Comparison of ENCODE assay signal across 16 cellular contexts in the genomic region with DNA sequence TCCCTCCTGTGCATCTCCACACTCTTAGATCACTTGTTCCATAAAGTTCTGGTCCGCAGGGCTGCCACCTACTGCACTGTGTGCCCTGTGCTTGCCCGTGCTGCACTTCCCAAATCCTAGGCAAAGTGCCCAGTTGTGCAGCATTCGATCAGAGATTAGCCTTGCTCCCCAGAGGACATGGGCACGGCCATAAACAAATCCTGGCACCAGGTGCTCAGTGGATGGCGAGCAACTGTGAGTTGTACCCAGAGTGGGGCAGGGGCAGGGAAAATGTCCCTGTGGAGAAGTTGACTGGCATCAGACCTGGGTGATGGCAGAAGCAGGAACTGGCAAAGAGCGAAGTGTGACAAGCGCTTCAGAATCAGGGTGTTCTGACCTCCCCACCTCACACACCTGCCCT. TPM values are rescaled to one million over a fixed set of nuclear protein-coding genes. Genes with fewer than 3 reads are reported as not detected.
A peak's percentile ranks its signal among the peaks of the same experiment; 100 is the strongest.
DNase-seq lines count a peak whose midpoint lies in the region; ATAC-seq and TF ChIP-seq lines count a peak whose summit lies in the region.
"Had no signal": no experiment of that assay in that cellular context is flagged by ENCODE, and none has a peak within 500 bp of the region (broad histone marks: within the 10 kb centered on the region; RNA-seq: fewer than 3 reads in every experiment).

No MANE protein-coding gene starts in this region.

- POLR2A ChIA-PET in CD8-positive, alpha-beta T cell (lab: Charles Lee), result no interaction called here

- intact Hi-C loops in right lobe of liver (cut with DNase I), result no loop called here
- intact Hi-C loops in CD8-positive, alpha-beta T cell (cut with DNase I, micrococcal nuclease), result no loop called here

- TF ChIP-seq CTCF in right lobe of liver (IDR thresholded peaks at IDR 0.05), result no peak
- TF ChIP-seq CTCF in CD8-positive, alpha-beta T cell (IDR thresholded peaks at IDR 0.05), result no peak

- DNase-seq in HUDEP-2 (lab: John Stamatoyannopoulos, UW; ENCODE audit: unreplicated experiment in 76 of 76) (peak in 48 of 76 experiments; percentile 5 to 62 (median 35)), T-helper 17 cell (no peak), right lobe of liver (peak; percentile 41 to 74 (median 65)), GOT3 (lab: John Stamatoyannopoulos, UW) (no peak)
- DNase-seq in stimulated activated CD4-positive, alpha-beta T cell treated with anti-CD3 and anti-CD28 coated beads, Interleukin-4, amount 100 ng/mL, for 4 hours, result no peak
- DNase-seq in CD8-positive, alpha-beta T cell, result no peak
- DNase-seq: CD4-positive, CD25-positive, alpha-beta regulatory T cell; Kasumi-1; NCI-H446 treated with DMSO at 0.1 percent for 48 hours; psoas muscle; SIG-M5; stimulated activated CD4-positive, alpha-beta T cell treated with anti-CD3 and anti-CD28 coated beads, Interleukin-4, amount 100 ng/mL, for 1 hour; stimulated activated naive CD8-positive, alpha-beta T cell treated with anti-CD3 and anti-CD28 coated beads, Interleukin-15, amount 100 ng/mL, for 72 hours had no signal

- no peak for TF ChIP-seq POLR2A in right lobe of liver (IDR thresholded peaks at IDR 0.05)

- H3K27me3 ChIP-seq in BLaER1 (no peaks in the 10 kb centered on the region), right lobe of liver (no peaks in the 10 kb centered on the region)
- H3K27me3 ChIP-seq in CD8-positive, alpha-beta T cell (ENCODE audit: insufficient read depth, low read length), result no peaks in the 10 kb centered on the region
- H3K27me3 ChIP-seq: breast epithelium had no signal

- H3K4me3 ChIP-seq in BLaER1, result peak overlapping the region; percentile 91
- no peak overlapping the region for H3K4me3 ChIP-seq in right lobe of liver
- no peak overlapping the region for H3K4me3 ChIP-seq in CD8-positive, alpha-beta T cell (ENCODE audit: low read depth, low read length)
- H3K4me3 ChIP-seq: breast epithelium, psoas muscle had no signal

- H3K9ac ChIP-seq in BLaER1, result peak overlapping the region; percentile 97

- H3K4me1 ChIP-seq in BLaER1 (peaks cover 82% of the 10 kb centered on the region), right lobe of liver (peaks cover 0 to 20% (median 9%) of the 10 kb centered on the region in 4 donors)
- peaks cover 36% of the 10 kb centered on the region for H3K4me1 ChIP-seq in CD8-positive, alpha-beta T cell (ENCODE audit: insufficient read depth, low read length)

- no peak overlapping the region for H3K4me3 Mint-ChIP-seq in T-helper 17 cell
- H3K4me3 Mint-ChIP-seq in CD8-positive, alpha-beta T cell, result no peak overlapping the region

- H3K4me2 ChIP-seq in BLaER1, result peak overlapping the region; percentile 99

- ATAC-seq in T-helper 17 cell (no peak), right lobe of liver (peak in 3 of 4 donors; percentile 14 to 73 (median 52)), GM18517 (IDR thresholded peaks at IDR 0.05; ENCODE audit: unreplicated experiment) (no peak)
- ATAC-seq in CD8-positive, alpha-beta T cell, result no peak
- ATAC-seq: psoas muscle; stimulated activated naive CD8-positive, alpha-beta T cell treated with anti-CD3 and anti-CD28 coated beads, Interleukin-15, amount 100 ng/mL, for 72 hours had no signal

- peak overlapping the region; percentile 82 for H3K27ac Mint-ChIP-seq in T-helper 17 cell
- no peak overlapping the region for H3K27ac Mint-ChIP-seq in CD8-positive, alpha-beta T cell

- peaks cover 4% of the 10 kb centered on the region for H3K36me3 Mint-ChIP-seq in T-helper 17 cell (ENCODE audit: low read depth)
- no peaks in the 10 kb centered on the region for H3K36me3 Mint-ChIP-seq in CD8-positive, alpha-beta T cell
- H3K36me3 Mint-ChIP-seq: CD4-positive, CD25-positive, alpha-beta regulatory T cell had no signal

- 40% methylated on average over 6 of the region's 7 CpGs for WGBS in right lobe of liver (ENCODE audit: insufficient coverage, low coverage, low lambda C conversion rate, missing lambda C conversion rate)

- H3K9me3 Mint-ChIP-seq in CD8-positive, alpha-beta T cell, result no peaks in the 10 kb centered on the region
- H3K9me3 Mint-ChIP-seq: CD4-positive, CD25-positive, alpha-beta regulatory T cell; stimulated activated naive CD8-positive, alpha-beta T cell treated with anti-CD3 and anti-CD28 coated beads, Interleukin-15, amount 100 ng/mL, for 72 hours had no signal

- peak overlapping the region; percentile 99 for H3K27ac ChIP-seq in BLaER1
- no peak overlapping the region for H3K27ac ChIP-seq in right lobe of liver
- no peak overlapping the region for H3K27ac ChIP-seq in CD8-positive, alpha-beta T cell (ENCODE audit: low read depth, low read length)
- H3K27ac ChIP-seq: breast epithelium, psoas muscle had no signal

- peaks cover 11% of the 10 kb centered on the region for H3K27me3 Mint-ChIP-seq in T-helper 17 cell
- peaks cover 10% of the 10 kb centered on the region for H3K27me3 Mint-ChIP-seq in CD8-positive, alpha-beta T cell (ENCODE audit: low read depth)

- H3K4me1 Mint-ChIP-seq in T-helper 17 cell, result peaks cover 45% of the 10 kb centered on the region
- peaks cover 37% of the 10 kb centered on the region for H3K4me1 Mint-ChIP-seq in CD8-positive, alpha-beta T cell (ENCODE audit: low read depth)

- H3K36me3 ChIP-seq in BLaER1 (peaks cover 28% of the 10 kb centered on the region), right lobe of liver (no peaks in the 10 kb centered on the region)
- H3K36me3 ChIP-seq in CD8-positive, alpha-beta T cell (ENCODE audit: insufficient read depth, low read length), result no peaks in the 10 kb centered on the region
- H3K36me3 ChIP-seq: breast epithelium had no signal

- CTCF ChIA-PET in CD8-positive, alpha-beta T cell (lab: Charles Lee), result interaction anchor here (2.5 kb wide), 1 partner anchor 14 kb away, joined by 7 read pairs; no protein-coding TSS in a partner anchor

- H4K20me1 ChIP-seq in BLaER1, result peaks cover 42% of the 10 kb centered on the region

- no peaks in the 10 kb centered on the region for H3K9me3 ChIP-seq in BLaER1
- H3K9me3 ChIP-seq in T-helper 17 cell (ENCODE audit: control insufficient read depth, low read length, poor library complexity, severe bottlenecking), result no peaks in the 10 kb centered on the region
- no peaks in the 10 kb centered on the region for H3K9me3 ChIP-seq in right lobe of liver
- H3K9me3 ChIP-seq in CD8-positive, alpha-beta T cell (ENCODE audit: low read length), result no peaks in the 10 kb centered on the region
- H3K9me3 ChIP-seq: breast epithelium, psoas muscle had no signal

RNA-seq across cellular contexts. Expression of a gene that starts 4.7 kb away (rescaled TPM):
- total RNA-seq in T-helper 17 cell, result 10 to 100 TPM in 1 of 2 donors, 1 to 10 TPM in 1; 5.2 to 15.7 TPM
- total RNA-seq in right lobe of liver, result 100 to 1,000 TPM in 4 of 6 experiments, 1 to 10 TPM in 2; 4.2 to 166 (median 110) TPM
- under 1 TPM; 0.31 to 0.52 TPM for total RNA-seq in CD8-positive, alpha-beta T cell

RNA-seq across cellular contexts. Expression of a gene that starts 16.0 kb away (rescaled TPM):
- total RNA-seq in T-helper 17 cell, result 1 to 10 TPM; 1.2 to 4.6 TPM
- total RNA-seq in right lobe of liver, result 10 to 100 TPM; 18.3 to 87.6 (median 34.8) TPM
- 1 to 10 TPM; 3.1 TPM for total RNA-seq in CD8-positive, alpha-beta T cell

RNA-seq across cellular contexts. Expression of a gene that starts 40.0 kb away (rescaled TPM):
- total RNA-seq in T-helper 17 cell, result 10 to 100 TPM in 1 of 2 donors, 1 to 10 TPM in 1; 9.7 to 13.0 TPM
- total RNA-seq in right lobe of liver, result 10 to 100 TPM in 2 of 6 experiments, 1 to 10 TPM in 4; 4.0 to 13.3 (median 5.4) TPM
- 10 to 100 TPM; 12.9 to 15.2 TPM for total RNA-seq in CD8-positive, alpha-beta T cell

RNA-seq across cellular contexts. Expression of a gene that starts 40.4 kb away (rescaled TPM):
- total RNA-seq in T-helper 17 cell (10 to 100 TPM; 68.4 to 77.6 TPM), right lobe of liver (10 to 100 TPM; 31.6 to 74.5 (median 55.3) TPM)
- total RNA-seq in CD8-positive, alpha-beta T cell, result 10 to 100 TPM; 48.1 to 53.9 TPM

RNA-seq across cellular contexts. Expression of a gene that starts 58.6 kb away (rescaled TPM):
- total RNA-seq in T-helper 17 cell, result 10 to 100 TPM in 1 of 2 donors, 1 to 10 TPM in 1; 8.5 to 14.5 TPM
- 10 to 100 TPM; 13.0 to 69.8 (median 22.7) TPM for total RNA-seq in right lobe of liver
- total RNA-seq in CD8-positive, alpha-beta T cell, result 10 to 100 TPM; 11.5 to 14.9 TPM

Comparison
In these comparisons a context has a peak if more than half of its experiments do, and no peak if none do; other contexts are left out.
1. DNase-seq: peak in HUDEP-2 (48 of 76) and right lobe of liver (3 of 3); none in T-helper 17 cell (0 of 3), GOT3 (single experiment), stimulated activated CD4-positive, alpha-beta T cell treated with anti-CD3 and anti-CD28 coated beads, Interleukin-4, amount 100 ng/mL, for 4 hours (0 of 2) and CD8-positive, alpha-beta T cell (0 of 7).
2. ATAC-seq: peak in right lobe of liver (3 of 4); none in T-helper 17 cell (single experiment), CD8-positive, alpha-beta T cell (single experiment) and GM18517 (single experiment).